21 cellular contexts compared by ENCODE assay signal in the genomic region with DNA sequence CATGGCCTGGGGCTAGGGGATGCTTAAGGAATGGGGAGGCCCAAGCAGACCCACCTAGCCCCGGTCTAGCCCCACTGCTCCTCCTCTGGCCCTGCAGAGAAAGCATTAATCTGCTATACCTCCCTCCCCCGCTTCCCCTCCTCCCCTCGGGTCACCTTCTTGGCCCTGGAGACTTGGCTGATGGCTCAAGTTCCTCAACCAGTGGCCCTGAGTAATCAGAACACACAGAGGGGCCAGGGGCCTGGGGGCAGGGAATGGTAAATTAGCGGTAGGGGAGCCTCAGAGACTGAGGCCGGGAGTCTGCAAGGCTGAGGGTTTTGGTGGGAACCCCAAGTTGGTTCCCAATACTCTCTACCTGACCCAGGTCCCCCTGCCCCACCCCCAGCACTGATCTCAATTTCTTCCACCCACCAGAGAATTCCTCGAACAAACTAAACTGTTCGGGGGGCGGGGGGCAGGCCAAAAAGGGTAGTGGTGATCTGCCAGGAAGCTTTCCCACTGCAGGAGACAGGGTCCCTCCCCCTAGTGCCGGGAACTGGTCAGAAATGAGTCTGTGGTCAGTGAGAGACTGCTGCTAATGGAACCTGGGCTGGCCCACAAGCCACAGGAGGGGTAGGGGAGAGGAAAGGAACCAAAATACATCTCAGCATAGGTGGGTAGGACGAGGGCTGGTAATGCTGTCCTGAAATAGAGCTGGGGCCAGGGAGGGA. TPM values are rescaled to one million over a fixed set of nuclear protein-coding genes. Genes with fewer than 3 reads are reported as not detected.
DNase-seq lines count a peak whose midpoint lies in the region; ATAC-seq, FAIRE-seq and TF ChIP-seq lines count a peak whose summit lies in the region.
"Had no signal": no experiment of that assay in that cellular context is flagged by ENCODE, and none has a peak within 500 bp of the region (broad histone marks: within the 10 kb centered on the region; RNA-seq: fewer than 3 reads in every experiment).

No MANE protein-coding gene starts in this region.

- H3K4me2 ChIP-seq in DOHH2 (ENCODE audit: low read length) (peak overlapping the region; percentile 21; the same call in 1 of the 2 replicates), astrocyte (ENCODE audit: low read length) (no peak overlapping the region), neural progenitor cell (no peak overlapping the region)

- no peak for FAIRE-seq in astrocyte (lab: Jason Lieb, UNC)
- FAIRE-seq: RCC 7860 had no signal

- TF ChIP-seq CTCF in DOHH2 (IDR thresholded peaks at IDR 0.05; ENCODE audit: low read depth, low read length, poor library complexity, severe bottlenecking): no peak
- no peak for TF ChIP-seq CTCF in astrocyte (IDR thresholded peaks at IDR 0.05; ENCODE audit: insufficient read depth, low read depth, low read length)
- TF ChIP-seq CTCF in neural progenitor cell (IDR thresholded peaks at IDR 0.05): no peak

- H3K4me1 Mint-ChIP-seq in astrocyte (ENCODE audit: low read depth, unreplicated experiment) (peaks cover 17% of the 10 kb centered on the region), neural progenitor cell (peaks cover 19% of the 10 kb centered on the region)
- H3K4me1 Mint-ChIP-seq in activated T-helper 17 cell treated with anti-CD3 and anti-CD28 coated beads, Interleukin-2, amount 50 U/mL, for 72 hours: no peaks in the 10 kb centered on the region

- DNase-seq in astrocyte (ENCODE audit: low read depth) (no peak), neural progenitor cell (ENCODE audit: low spot score) (no peak), occipital lobe (lab: John Stamatoyannopoulos, UW) (no peak)
- DNase-seq: AML-193; DMS79; NCI-H1417; NCI-H187; NCI-H2107; NCI-H510A; NCI-H748 treated with DMSO at 0.1 percent for 48 hours; NK-92 treated with Interleukin-12 subunit alpha and Interleukin-12 subunit beta, amount 100 ng/mL, for 24 hours had no signal

- H3K27ac Mint-ChIP-seq in astrocyte (ENCODE audit: unreplicated experiment) (peak overlapping the region; percentile 47), neural progenitor cell (peak overlapping the region; percentile 44)
- no peak overlapping the region for H3K27ac Mint-ChIP-seq in activated T-helper 17 cell treated with anti-CD3 and anti-CD28 coated beads, Interleukin-2, amount 50 U/mL, for 72 hours

- H3K27ac ChIP-seq in DOHH2 (ENCODE audit: low read depth, low read length): no peak overlapping the region
- no peak overlapping the region for H3K27ac ChIP-seq in astrocyte (ENCODE audit: low read depth, low read length)
- no peak overlapping the region for H3K27ac ChIP-seq in neural progenitor cell
- H3K27ac ChIP-seq: 22Rv1 had no signal

- H3K9me3 Mint-ChIP-seq in astrocyte (ENCODE audit: unreplicated experiment): peaks cover 2% of the 10 kb centered on the region
- no peaks in the 10 kb centered on the region for H3K9me3 Mint-ChIP-seq in neural progenitor cell
- no peaks in the 10 kb centered on the region for H3K9me3 Mint-ChIP-seq in activated T-helper 17 cell treated with anti-CD3 and anti-CD28 coated beads, Interleukin-2, amount 50 U/mL, for 72 hours

- ATAC-seq in HG03039 (IDR thresholded peaks at IDR 0.05; ENCODE audit: unreplicated experiment) (no peak), HG03045 (IDR thresholded peaks at IDR 0.05; ENCODE audit: unreplicated experiment) (no peak)
- no peak for ATAC-seq in activated T-helper 17 cell treated with anti-CD3 and anti-CD28 coated beads, Interleukin-2, amount 50 U/mL, for 72 hours (replicated peaks)
- ATAC-seq: Right ventricle myocardium inferior had no signal

- H3K27me3 ChIP-seq in DOHH2 (ENCODE audit: control insufficient read depth, low read length): peaks cover 3% of the 10 kb centered on the region; the same call in 1 of the 2 replicates
- H3K27me3 ChIP-seq in astrocyte (ENCODE audit: insufficient read depth, low read length): no peaks in the 10 kb centered on the region
- no peaks in the 10 kb centered on the region for H3K27me3 ChIP-seq in iPS-15b (ENCODE audit: control insufficient read depth, insufficient read depth, low read length)
- H3K27me3 ChIP-seq in neural progenitor cell: no peaks in the 10 kb centered on the region

- no peaks in the 10 kb centered on the region for H3K9me2 ChIP-seq in DOHH2 (replicated peaks; ENCODE audit: control insufficient read depth, low read length)

- no peak overlapping the region for H3K9ac ChIP-seq in astrocyte (ENCODE audit: low read length)
- peak overlapping the region; percentile 16 for H3K9ac ChIP-seq in iPS-15b (ENCODE audit: low read depth, low read length)
- no peak overlapping the region for H3K9ac ChIP-seq in neural progenitor cell

- H3K79me2 ChIP-seq in DOHH2 (ENCODE audit: control insufficient read depth, low read length) (no peaks in the 10 kb centered on the region), astrocyte (ENCODE audit: insufficient read depth, low read length) (no peaks in the 10 kb centered on the region), neural progenitor cell (ENCODE audit: low read depth) (no peaks in the 10 kb centered on the region)

- H3F3A ChIP-seq in DOHH2 (ENCODE audit: control insufficient read depth, insufficient read depth): no peaks in the 10 kb centered on the region
- H3F3A ChIP-seq in neural progenitor cell (ENCODE audit: low read depth): no peaks in the 10 kb centered on the region

- H3K4me3 ChIP-seq in DOHH2 (ENCODE audit: low read length): no peak overlapping the region
- no peak overlapping the region for H3K4me3 ChIP-seq in astrocyte (ENCODE audit: insufficient read depth, low read depth, low read length)
- H3K4me3 ChIP-seq in iPS-15b (ENCODE audit: low read depth, low read length): no peak overlapping the region
- no peak overlapping the region for H3K4me3 ChIP-seq in neural progenitor cell
- H3K4me3 ChIP-seq: HAP-1 had no signal

- H2AFZ ChIP-seq in astrocyte (ENCODE audit: low read depth, low read length): no peak overlapping the region
- H2AFZ ChIP-seq in neural progenitor cell (replicated peaks): no peak overlapping the region

- H3K9me3 ChIP-seq in DOHH2 (ENCODE audit: control insufficient read depth, insufficient read depth, low read length): no peaks in the 10 kb centered on the region
- no peaks in the 10 kb centered on the region for H3K9me3 ChIP-seq in astrocyte (ENCODE audit: insufficient read depth, low read depth, low read length)
- H3K9me3 ChIP-seq in iPS-15b (ENCODE audit: control insufficient read depth, insufficient read depth, low read length): no peaks in the 10 kb centered on the region
- H3K9me3 ChIP-seq in neural progenitor cell (ENCODE audit: low read depth): no peaks in the 10 kb centered on the region
- H3K9me3 ChIP-seq: HAP-1 had no signal

- H3K4me1 ChIP-seq in DOHH2 (ENCODE audit: control insufficient read depth, low read length) (peaks cover 19% of the 10 kb centered on the region), astrocyte (ENCODE audit: insufficient read depth, low read length) (peaks cover 7% of the 10 kb centered on the region), iPS-15b (ENCODE audit: control insufficient read depth, insufficient read depth, low read length) (peaks cover 3% of the 10 kb centered on the region), neural progenitor cell (no peaks in the 10 kb centered on the region)

- H3K27me3 Mint-ChIP-seq in astrocyte (ENCODE audit: low read depth, unreplicated experiment): peaks cover 6% of the 10 kb centered on the region
- H3K27me3 Mint-ChIP-seq in neural progenitor cell (ENCODE audit: insufficient read depth, low read depth): peaks cover 4% of the 10 kb centered on the region
- no peaks in the 10 kb centered on the region for H3K27me3 Mint-ChIP-seq in activated T-helper 17 cell treated with anti-CD3 and anti-CD28 coated beads, Interleukin-2, amount 50 U/mL, for 72 hours

- no peaks in the 10 kb centered on the region for H3K36me3 ChIP-seq in DOHH2 (ENCODE audit: control insufficient read depth, low read length)
- H3K36me3 ChIP-seq in astrocyte (ENCODE audit: insufficient read depth, low read length): no peaks in the 10 kb centered on the region
- no peaks in the 10 kb centered on the region for H3K36me3 ChIP-seq in iPS-15b (ENCODE audit: control insufficient read depth, insufficient read depth, low read length)
- no peaks in the 10 kb centered on the region for H3K36me3 ChIP-seq in neural progenitor cell

- H3K4me3 Mint-ChIP-seq in astrocyte (ENCODE audit: unreplicated experiment): peak overlapping the region; percentile 54
- no peak overlapping the region for H3K4me3 Mint-ChIP-seq in neural progenitor cell
- no peak overlapping the region for H3K4me3 Mint-ChIP-seq in activated T-helper 17 cell treated with anti-CD3 and anti-CD28 coated beads, Interleukin-2, amount 50 U/mL, for 72 hours
- H3K4me3 Mint-ChIP-seq: CD14-positive monocyte had no signal

- H3K36me3 Mint-ChIP-seq in astrocyte (ENCODE audit: low read depth, unreplicated experiment): no peaks in the 10 kb centered on the region
- no peaks in the 10 kb centered on the region for H3K36me3 Mint-ChIP-seq in neural progenitor cell
- no peaks in the 10 kb centered on the region for H3K36me3 Mint-ChIP-seq in activated T-helper 17 cell treated with anti-CD3 and anti-CD28 coated beads, Interleukin-2, amount 50 U/mL, for 72 hours (ENCODE audit: low read depth)
- H3K36me3 Mint-ChIP-seq: CD14-positive monocyte had no signal

- no peaks in the 10 kb centered on the region for H4K20me1 ChIP-seq in DOHH2 (ENCODE audit: control insufficient read depth, insufficient read depth, low read depth, low read length)
- no peaks in the 10 kb centered on the region for H4K20me1 ChIP-seq in astrocyte (ENCODE audit: insufficient read depth, low read length)
- no peaks in the 10 kb centered on the region for H4K20me1 ChIP-seq in neural progenitor cell (ENCODE audit: low read depth)

RNA-seq across cellular contexts. Expression of a gene that starts 12.8 kb away (rescaled TPM):
- total RNA-seq in astrocyte (59.9 and 64.4 TPM in 2 replicates), neural progenitor cell (ENCODE audit: low replicate concordance) (121 and 209 TPM in 2 replicates), occipital lobe (49.3 TPM)
- 10 to 100 TPM; 29.4 to 57.3 TPM for total RNA-seq in activated T-helper 17 cell treated with anti-CD3 and anti-CD28 coated beads, Interleukin-2, amount 50 U/mL, for 72 hours

RNA-seq across cellular contexts. Expression of a gene that starts 15.0 kb away (rescaled TPM):
- 8.1 and 8.2 TPM in 2 replicates for total RNA-seq in astrocyte
- 2.5 and 5.6 TPM in 2 replicates for total RNA-seq in neural progenitor cell (ENCODE audit: low replicate concordance)
- 16.2 TPM for total RNA-seq in occipital lobe
- total RNA-seq in activated T-helper 17 cell treated with anti-CD3 and anti-CD28 coated beads, Interleukin-2, amount 50 U/mL, for 72 hours: 1 to 10 TPM in 1 of 2 donors, under 1 TPM in 1; 0.53 to 1.4 TPM

RNA-seq across cellular contexts. Expression of a gene that starts 31.5 kb away (rescaled TPM):
- total RNA-seq in astrocyte (0.29 and 0.59 TPM in 2 replicates), neural progenitor cell (ENCODE audit: low replicate concordance) (1.4 TPM in 1 of 2 replicates, not detected in the other), occipital lobe (14.2 TPM)
- under 1 TPM in 1 of 2 donors, not detected in 1; 0.35 TPM for total RNA-seq in activated T-helper 17 cell treated with anti-CD3 and anti-CD28 coated beads, Interleukin-2, amount 50 U/mL, for 72 hours

RNA-seq across cellular contexts. Expression of a gene that starts 39.7 kb away (rescaled TPM):
- total RNA-seq in astrocyte: 49.7 and 59.9 TPM in 2 replicates
- total RNA-seq in neural progenitor cell (ENCODE audit: low replicate concordance): 15.3 and 22.7 TPM in 2 replicates
- total RNA-seq in occipital lobe: 11.1 TPM
- 10 to 100 TPM; 29.8 to 55.5 TPM for total RNA-seq in activated T-helper 17 cell treated with anti-CD3 and anti-CD28 coated beads, Interleukin-2, amount 50 U/mL, for 72 hours

RNA-seq across cellular contexts. Expression of a gene that starts 47.1 kb away (rescaled TPM):
- 15.9 and 18.8 TPM in 2 replicates for total RNA-seq in astrocyte
- 121 and 149 TPM in 2 replicates for total RNA-seq in neural progenitor cell (ENCODE audit: low replicate concordance)
- total RNA-seq in occipital lobe: 22.0 TPM
- 100 to 1,000 TPM; 132 to 145 TPM for total RNA-seq in activated T-helper 17 cell treated with anti-CD3 and anti-CD28 coated beads, Interleukin-2, amount 50 U/mL, for 72 hours
